Comparison of ENCODE assay signal across 14 cellular contexts in genomic region chr15:27499719-27500118, GRCh38.
DNase-seq lines count a peak whose midpoint lies in the region; ATAC-seq and TF ChIP-seq lines count a peak whose summit lies in the region.
"Had no signal": no experiment of that assay in that cellular context is flagged by ENCODE, and none has a peak within 500 bp of the region (broad histone marks: within the 10 kb centered on the region; RNA-seq: fewer than 3 reads in every experiment).

No MANE protein-coding gene starts in this region.

- H3T11ph ChIP-seq in H9 (ENCODE audit: low read length): no peak overlapping the region

- H3K4me3 Mint-ChIP-seq in H9 (no peak overlapping the region), nephron progenitor cell (no peak overlapping the region)
- H3K4me3 Mint-ChIP-seq: B cell; CD8-positive, alpha-beta T cell had no signal

- H2BK15ac ChIP-seq in H9 (ENCODE audit: low read depth, low read length): no peak overlapping the region

- TF ChIP-seq CTCF in H9 (conservative IDR thresholded peaks at IDR 0.05) (no peak), nephron progenitor cell (IDR thresholded peaks at IDR 0.05) (no peak)

- 0 out of 2 replicates have a peak overlapping the region, but pooled peaks have one; percentile 3 for H3K14ac ChIP-seq in H9 (ENCODE audit: insufficient read depth, low read length)

- H2AFZ ChIP-seq in H9 (ENCODE audit: low read length): no peak overlapping the region

- intact Hi-C loops in aorta (cut with DNase I): no loop called here

- H3K23me2 ChIP-seq in H9 (ENCODE audit: insufficient read length, low read depth, low read length, poor library complexity, severe bottlenecking): no peaks in the 10 kb centered on the region

- no peak overlapping the region; the same call in 1 of the 2 replicates for H3K4ac ChIP-seq in H9 (ENCODE audit: low read depth, low read length)

- in situ Hi-C loops in G401 (cut with HindIII; ENCODE audit: low sequenced_read_pairs): no loop called here

- H3K23ac ChIP-seq in H9 (ENCODE audit: insufficient read length, low read depth, low read length): no peak overlapping the region

- H4K91ac ChIP-seq in H9 (ENCODE audit: insufficient read length, low read depth, low read length): no peak overlapping the region

- no peak overlapping the region for H2BK20ac ChIP-seq in H9 (ENCODE audit: low read depth, low read length, poor library complexity, severe bottlenecking)

- H3K4me2 ChIP-seq in H9 (ENCODE audit: insufficient read depth, insufficient read length, low read length): no peak overlapping the region
- H3K4me2 ChIP-seq: BLaER1 treated with 17β-estradiol and CSF1 and Interleukin-3, amounts not matched to agents 10 nM and 100 nM had no signal

- H3K4me1 ChIP-seq in H9 (ENCODE audit: insufficient read depth, low read length) (no peaks in the 10 kb centered on the region), aorta (ENCODE audit: control insufficient read depth in 1 of 2, insufficient read depth in 2 of 2, low read length in 2 of 2) (no peaks in the 10 kb centered on the region)

- DNase-seq in G401 (ENCODE audit: low spot score) (peak; percentile 5), H9 (no peak), nephron progenitor cell (no peak), aorta (no peak)
- DNase-seq: Calu3; CD8-positive, alpha-beta T cell; GF-D8; HCEC 1CT; KG1 had no signal

- H3K79me2 ChIP-seq in H9 (ENCODE audit: insufficient read depth, low read length): no peaks in the 10 kb centered on the region

- H3K56ac ChIP-seq in H9 (ENCODE audit: insufficient read length, low read depth, low read length): no peak overlapping the region

- no peak overlapping the region for H3K9ac ChIP-seq in H9 (ENCODE audit: extremely low read depth, insufficient read length, low read length)
- H3K9ac ChIP-seq: BLaER1 treated with 17β-estradiol and CSF1 and Interleukin-3, amounts not matched to agents 10 nM and 100 nM had no signal

- H2AK5ac ChIP-seq in H9 (ENCODE audit: insufficient read length, low read length): no peak overlapping the region

- H3K27me3 Mint-ChIP-seq in H9 (ENCODE audit: low read depth) (peaks cover 4% of the 10 kb centered on the region; the same call in 1 of the 2 replicates), nephron progenitor cell (ENCODE audit: low read depth, poor library complexity) (no peaks in the 10 kb centered on the region)
- H3K27me3 Mint-ChIP-seq: B cell had no signal

- no peaks in the 10 kb centered on the region for H3K79me1 ChIP-seq in H9 (ENCODE audit: insufficient read depth, low read depth, low read length, poor library complexity, severe bottlenecking)

- H4K8ac ChIP-seq in H9 (replicated peaks; ENCODE audit: insufficient read length, low read depth, low read length): no peak overlapping the region

- no peak overlapping the region for H3K18ac ChIP-seq in H9 (ENCODE audit: insufficient read length, low read depth, low read length)

- H3K9me3 Mint-ChIP-seq in H9 (peaks cover 0 to 2% of the 10 kb centered on the region in 2 experiments; a peak in 1 of 5 replicates), nephron progenitor cell (no peaks in the 10 kb centered on the region)

- H3K9me3 ChIP-seq in H9 (ENCODE audit: control insufficient read depth, low read depth, low read length): no peaks in the 10 kb centered on the region
- peaks cover 2% of the 10 kb centered on the region for H3K9me3 ChIP-seq in aorta (ENCODE audit: control insufficient read depth, low read length)
- H3K9me3 ChIP-seq: BLaER1 treated with 17β-estradiol and CSF1 and Interleukin-3, amounts not matched to agents 10 nM and 100 nM had no signal

- H3K36me3 Mint-ChIP-seq in H9 (ENCODE audit: insufficient read depth in 1 of 3, low read depth in 3 of 3) (no peaks in the 10 kb centered on the region; a peak in 1 of 7 replicates), nephron progenitor cell (ENCODE audit: low read depth) (no peaks in the 10 kb centered on the region)
- H3K36me3 Mint-ChIP-seq: CD8-positive, alpha-beta T cell had no signal

- no CpG with 5 or more reads among the region's 6 CpGs for WGBS in H9 (ENCODE audit: extremely low coverage, insufficient read length, low lambda C conversion rate)
- WGBS in aorta, 2 donors: 60 to 65% methylated on average over 6 of the region's 6 CpGs

- no peaks in the 10 kb centered on the region for H4K20me1 ChIP-seq in H9 (ENCODE audit: control insufficient read depth, insufficient read depth, insufficient read length)
- H4K20me1 ChIP-seq: BLaER1 treated with 17β-estradiol and CSF1 and Interleukin-3, amounts not matched to agents 10 nM and 100 nM had no signal

- no peak overlapping the region for H2BK120ac ChIP-seq in H9 (ENCODE audit: low read depth, low read length, poor library complexity, severe bottlenecking)

- no peaks in the 10 kb centered on the region for H3K36me3 ChIP-seq in aorta (ENCODE audit: control insufficient read depth in 1 of 2, insufficient read depth in 2 of 2, low read length in 1 of 2)
- H3K36me3 ChIP-seq: BLaER1 treated with 17β-estradiol and CSF1 and Interleukin-3, amounts not matched to agents 10 nM and 100 nM had no signal

- no peak overlapping the region for H3K4me3 ChIP-seq in aorta (ENCODE audit: low read length in 2 of 2)
- H3K4me3 ChIP-seq: BLaER1 treated with 17β-estradiol and CSF1 and Interleukin-3, amounts not matched to agents 10 nM and 100 nM; GM12878 had no signal

- H3K27me3 ChIP-seq in H9 (ENCODE audit: insufficient read depth, low read length) (no peaks in the 10 kb centered on the region), aorta (ENCODE audit: control insufficient read depth in 1 of 2, insufficient read depth in 2 of 2, low read length in 1 of 2) (no peaks in the 10 kb centered on the region)
- H3K27me3 ChIP-seq: BLaER1 treated with 17β-estradiol and CSF1 and Interleukin-3, amounts not matched to agents 10 nM and 100 nM had no signal

- peaks cover 25 to 28% of the 10 kb centered on the region in 2 experiments for H3K4me1 Mint-ChIP-seq in H9
- peaks cover 6% of the 10 kb centered on the region for H3K4me1 Mint-ChIP-seq in nephron progenitor cell
- H3K4me1 Mint-ChIP-seq: B cell had no signal

- H3K27ac Mint-ChIP-seq in H9: no peak overlapping the region
- H3K27ac Mint-ChIP-seq in nephron progenitor cell: peak overlapping the region; percentile 35
- H3K27ac Mint-ChIP-seq: B cell; CD8-positive, alpha-beta T cell had no signal

- H4K5ac ChIP-seq in H9 (ENCODE audit: insufficient read length, low read depth, low read length): no peak overlapping the region

- H2BK5ac ChIP-seq in H9 (ENCODE audit: insufficient read length, low read length): no peak overlapping the region

- no peak overlapping the region for H3K27ac ChIP-seq in H9 (ENCODE audit: insufficient read length, low read depth, low read length)
- H3K27ac ChIP-seq in aorta (ENCODE audit: low read depth in 1 of 2, low read length in 2 of 2): no peak overlapping the region
- H3K27ac ChIP-seq: BLaER1 treated with 17β-estradiol and CSF1 and Interleukin-3, amounts not matched to agents 10 nM and 100 nM had no signal

- ATAC-seq in aorta (ENCODE audit: low FRiP score) (peak; percentile 36), GM21825 (IDR thresholded peaks at IDR 0.05; ENCODE audit: unreplicated experiment) (no peak), GM21528 (IDR thresholded peaks at IDR 0.05; ENCODE audit: low FRiP score, unreplicated experiment) (no peak)
- ATAC-seq: CD8-positive, alpha-beta T cell; GM12878 had no signal

- no peak overlapping the region for H2BK12ac ChIP-seq in H9 (ENCODE audit: insufficient read length, low read depth, low read length)
